8 cellular contexts compared by ENCODE assay signal in the genomic region with DNA sequence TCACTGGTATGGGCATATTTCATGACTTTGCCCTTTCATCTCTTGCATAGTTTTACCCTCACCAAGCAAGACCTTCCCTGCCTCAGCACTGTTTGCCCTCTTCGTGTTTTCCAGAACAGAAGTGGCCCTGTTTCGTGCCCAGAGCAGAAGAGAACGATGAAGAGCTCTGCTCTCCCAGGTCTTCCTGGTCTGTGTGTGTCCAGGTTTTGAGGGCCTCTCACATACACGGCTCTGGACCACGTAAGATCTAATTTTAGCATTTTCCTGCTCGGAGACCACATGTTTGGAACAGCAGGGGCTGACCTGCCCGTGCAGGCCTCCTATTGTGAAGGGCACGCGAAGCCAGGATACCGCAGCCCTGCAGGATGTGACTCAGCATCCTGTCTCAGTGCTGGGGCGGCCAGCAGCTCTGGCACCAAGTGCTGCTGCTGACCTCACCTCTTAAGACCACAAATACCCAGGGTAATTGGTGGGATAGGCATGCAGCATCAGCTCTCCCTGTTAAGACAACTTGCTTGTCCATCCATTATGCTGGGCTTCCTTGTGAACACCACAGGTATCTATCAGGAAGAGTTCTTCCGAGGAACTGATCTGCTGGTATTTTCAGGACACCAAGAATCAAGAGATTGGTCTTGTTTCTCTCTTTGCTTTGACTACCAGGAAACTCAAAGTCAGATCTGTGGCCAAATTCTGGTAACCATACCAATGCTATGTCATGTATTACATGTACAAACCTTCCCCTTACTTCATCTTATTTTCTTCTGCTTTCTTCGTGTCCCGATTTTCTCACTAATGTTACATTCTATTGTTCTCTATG. TPM values are rescaled to one million over a fixed set of nuclear protein-coding genes. Genes with fewer than 3 reads are reported as not detected.
A peak's percentile ranks its signal among the peaks of the same experiment; 100 is the strongest.
DNase-seq lines count a peak whose midpoint lies in the region; ATAC-seq lines count a peak whose summit lies in the region.

No MANE protein-coding gene starts in this region.

- H3K79me2 ChIP-seq in mesendoderm (ENCODE audit: control insufficient read depth, insufficient read depth, low read length), result no peaks in the 10 kb centered on the region

- ATAC-seq in GM18499 (IDR thresholded peaks at IDR 0.05; ENCODE audit: insufficient read depth, unreplicated experiment) (peak; percentile 77), HG02678 (IDR thresholded peaks at IDR 0.05; ENCODE audit: unreplicated experiment) (peak; percentile 96)

- H3K4me1 ChIP-seq in mesendoderm (ENCODE audit: control insufficient read depth, low read depth, low read length), result peaks cover 2% of the 10 kb centered on the region

- no peak overlapping the region for H2AK5ac ChIP-seq in mesendoderm (ENCODE audit: low read length)

- no peaks in the 10 kb centered on the region for H3K27me3 ChIP-seq in mesendoderm (ENCODE audit: insufficient read depth, low read length, poor library complexity)

- H2BK15ac ChIP-seq in mesendoderm (replicated peaks; ENCODE audit: low read depth), result no peak overlapping the region

- H3K4me3 ChIP-seq in mesendoderm (ENCODE audit: low read length), result no peak overlapping the region

- no peak overlapping the region for H2BK120ac ChIP-seq in mesendoderm (ENCODE audit: low read depth, low read length)

- DNase-seq in NCI-H2081 (lab: John Stamatoyannopoulos, UW), result peak; percentile 39 to 81
- DNase-seq in activated CD4-positive, alpha-beta T cell treated with anti-CD3 and anti-CD28 coated beads, Interleukin-2, amount 50 U/mL, for 24 hours (ENCODE audit: low read depth in 1 of 2, low spot score in 1 of 2), result peak; percentile 28 to 49
- DNase-seq in dermis microvascular lymphatic vessel endothelial cell (ENCODE audit: low read depth in 2 of 2), result peak; percentile 99 to 100
- DNase-seq in mesendoderm, result peak; percentile 98
- peak; percentile 38 to 46 for DNase-seq in stimulated activated CD8-positive, alpha-beta memory T cell treated with anti-CD3 and anti-CD28 coated beads, Interleukin-7, amount 100 ng/mL, for 1 hour (ENCODE audit: low read depth in 2 of 2)
- no peak for DNase-seq in D341Med (ENCODE audit: low spot score)

- H3K9ac ChIP-seq in mesendoderm (ENCODE audit: low read length), result no peak overlapping the region

- no peak overlapping the region for H4K5ac ChIP-seq in mesendoderm (ENCODE audit: low read length)

- H3K56ac ChIP-seq in mesendoderm (ENCODE audit: low read length), result peak overlapping the region; percentile 45

- H4K8ac ChIP-seq in mesendoderm (ENCODE audit: low read depth, low read length), result no peak overlapping the region

- H3K27ac ChIP-seq in mesendoderm (ENCODE audit: low read depth, low read length), result peak overlapping the region; percentile 51

- H3K4ac ChIP-seq in mesendoderm (ENCODE audit: low read depth, low read length), result no peak overlapping the region

- no peak overlapping the region for H3K4me2 ChIP-seq in mesendoderm (ENCODE audit: low read length)

- H3K23ac ChIP-seq in mesendoderm (ENCODE audit: low read length), result no peak overlapping the region

- no peaks in the 10 kb centered on the region for H3K36me3 ChIP-seq in mesendoderm (ENCODE audit: control insufficient read depth, insufficient read depth, low read length)

- H2BK5ac ChIP-seq in mesendoderm (ENCODE audit: low read length), result peak overlapping the region; percentile 30

- WGBS in mesendoderm (ENCODE audit: extremely low coverage, insufficient coverage, low lambda C conversion rate), result no CpG with 5 or more reads among the region's 14 CpGs

- peak overlapping the region; percentile 43 for H3K18ac ChIP-seq in mesendoderm (ENCODE audit: low read length)

- H3K79me1 ChIP-seq in mesendoderm (ENCODE audit: low read length), result peaks cover 2% of the 10 kb centered on the region

RNA-seq across cellular contexts. Expression of gene SSH1, which starts 19.0 kb away (rescaled TPM):
- 14.2 and 23.1 TPM in 2 replicates for total RNA-seq in dermis microvascular lymphatic vessel endothelial cell
- polyA plus RNA-seq in mesendoderm (2013, experiment 1 of 2), result 7.0 TPM
- polyA plus RNA-seq in mesendoderm (2013, experiment 2 of 2), result 7.5 TPM

RNA-seq across cellular contexts. Expression of gene DAO, which starts 41.5 kb away (rescaled TPM):
- total RNA-seq in dermis microvascular lymphatic vessel endothelial cell, result not detected in 2 replicates
- polyA plus RNA-seq in mesendoderm (2013, experiment 1 of 2), result not detected
- polyA plus RNA-seq in mesendoderm (2013, experiment 2 of 2), result not detected
